8 cellular contexts compared by ENCODE assay signal in the genomic region with DNA sequence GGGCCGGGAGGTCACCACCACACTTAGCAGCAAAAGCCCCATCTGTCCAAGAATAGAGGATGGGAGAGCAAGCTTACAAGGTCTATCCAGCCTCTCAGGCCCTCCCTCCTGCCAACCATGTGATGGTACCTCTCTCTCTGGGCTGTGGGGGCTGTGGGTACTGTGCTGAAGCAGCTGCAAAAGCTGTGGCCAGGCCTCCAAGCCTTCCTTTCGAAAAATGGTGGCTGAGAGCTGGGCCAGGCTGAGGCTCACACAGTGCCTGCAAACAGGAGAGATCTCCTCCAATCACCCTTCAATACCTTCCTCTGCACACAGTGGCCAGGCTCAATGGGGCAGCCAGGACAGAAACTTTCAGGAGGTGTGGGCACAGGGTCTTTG. TPM values are rescaled to one million over a fixed set of nuclear protein-coding genes. Genes with fewer than 3 reads are reported as not detected.
DNase-seq lines count a peak whose midpoint lies in the region; ATAC-seq and TF ChIP-seq lines count a peak whose summit lies in the region.

No MANE protein-coding gene starts in this region.

- H2BK12ac ChIP-seq in neuronal stem cell (ENCODE audit: low read length), result no peak overlapping the region

- peak overlapping the region; percentile 81 for H3K27ac ChIP-seq in effector memory CD4-positive, alpha-beta T cell (ENCODE audit: insufficient read depth, low read length, poor library complexity, severe bottlenecking)
- H3K27ac ChIP-seq in neuronal stem cell (replicated peaks; ENCODE audit: low read length), result no peak overlapping the region

- peak overlapping the region; percentile 92 for H3K4me2 ChIP-seq in neuronal stem cell (ENCODE audit: insufficient read depth, low read length, poor library complexity, severe bottlenecking)

- no peak for TF ChIP-seq CTCF in Caco-2 (IDR thresholded peaks at IDR 0.05; ENCODE audit: insufficient read depth in 1 of 2, low read depth in 1 of 2, low read length in 1 of 2, severe bottlenecking in 1 of 2, unreplicated experiment in 1 of 2)

- H3K36me3 Mint-ChIP-seq in Caco-2 (ENCODE audit: insufficient read depth, unreplicated experiment), result peaks cover 69% of the 10 kb centered on the region

- H3K9me3 Mint-ChIP-seq in Caco-2 (ENCODE audit: unreplicated experiment), result no peaks in the 10 kb centered on the region

- ATAC-seq in HG03175 (IDR thresholded peaks at IDR 0.05; ENCODE audit: unreplicated experiment) (no peak), HG03196 (IDR thresholded peaks at IDR 0.05; ENCODE audit: unreplicated experiment) (no peak)

- H3K27ac Mint-ChIP-seq in Caco-2 (ENCODE audit: unreplicated experiment), result no peak overlapping the region

- no TSS peak for BruUV-seq in Caco-2 (replicated peaks; lab: Mats Ljungman, UMichigan)

- no peaks in the 10 kb centered on the region for H3K9me3 ChIP-seq in Caco-2
- no peaks in the 10 kb centered on the region for H3K9me3 ChIP-seq in NT2/D1 (ENCODE audit: insufficient read depth, low read length)
- H3K9me3 ChIP-seq in effector memory CD4-positive, alpha-beta T cell (ENCODE audit: control insufficient read depth, low read length), result no peaks in the 10 kb centered on the region
- no peaks in the 10 kb centered on the region for H3K9me3 ChIP-seq in neuronal stem cell (replicated peaks in 1 of 2; ENCODE audit: control insufficient read depth in 2 of 2, insufficient read depth in 1 of 2, low read depth in 1 of 2, low read length in 2 of 2)

- CTCF ChIA-PET in Caco-2 (lab: Charles Lee), result interaction anchor here (0.6 kb wide), 1 partner anchor 26 kb away, joined by 3 read pairs; the partner anchor contains the start of gene IRF9

- no peak overlapping the region for H3K23ac ChIP-seq in neuronal stem cell (ENCODE audit: low read depth, low read length, poor library complexity)

- H3K4me1 ChIP-seq in Caco-2, result no peaks in the 10 kb centered on the region
- peaks cover 2% of the 10 kb centered on the region for H3K4me1 ChIP-seq in NT2/D1 (ENCODE audit: insufficient read depth, insufficient read length)
- peaks cover 19% of the 10 kb centered on the region for H3K4me1 ChIP-seq in effector memory CD4-positive, alpha-beta T cell (ENCODE audit: control insufficient read depth, insufficient read depth, low read length, poor library complexity, severe bottlenecking)
- peaks cover 4 to 7% of the 10 kb centered on the region in 2 donors for H3K4me1 ChIP-seq in neuronal stem cell (ENCODE audit: control insufficient read depth in 2 of 2, insufficient read depth in 1 of 2, low read depth in 1 of 2, low read length in 2 of 2)

- H2BK15ac ChIP-seq in neuronal stem cell (ENCODE audit: low read length), result no peak overlapping the region

- no peak overlapping the region for H2AK5ac ChIP-seq in neuronal stem cell (ENCODE audit: low read depth, low read length)

- intact Hi-C loops in Caco-2 (cut with micrococcal nuclease; ENCODE audit: unreplicated experiment), result no loop called here

- H3K79me1 ChIP-seq in neuronal stem cell (ENCODE audit: low read depth, low read length), result peaks cover 7% of the 10 kb centered on the region

- H4K91ac ChIP-seq in neuronal stem cell (ENCODE audit: low read depth, low read length, poor library complexity), result no peak overlapping the region

- H3K27me3 Mint-ChIP-seq in Caco-2 (ENCODE audit: insufficient read depth, unreplicated experiment), result no peaks in the 10 kb centered on the region

- no peak overlapping the region for H3K18ac ChIP-seq in neuronal stem cell (ENCODE audit: low read length)

- WGBS in neuronal stem cell (ENCODE audit: extremely low coverage in 2 of 2, insufficient read length in 2 of 2, insufficient replicate concordance in 1 of 2), 2 donors, result no CpG with 5 or more reads among the region's 2 CpGs

- H3K36me3 ChIP-seq in Caco-2 (ENCODE audit: control insufficient read depth, insufficient read depth, low read length) (peaks cover 3% of the 10 kb centered on the region), NT2/D1 (ENCODE audit: insufficient read depth, insufficient read length, low read length) (peaks cover 76% of the 10 kb centered on the region), neuronal stem cell (replicated peaks in 1 of 2; ENCODE audit: control insufficient read depth in 2 of 2, insufficient read depth in 2 of 2, low read length in 2 of 2) (peaks cover 51 to 77% of the 10 kb centered on the region in 2 donors)
- peaks cover 53% of the 10 kb centered on the region for H3K36me3 ChIP-seq in effector memory CD4-positive, alpha-beta T cell (ENCODE audit: control insufficient read depth, insufficient read depth, low read length)

- H2BK120ac ChIP-seq in neuronal stem cell (ENCODE audit: low read depth, low read length), result no peak overlapping the region

- H3K14ac ChIP-seq in neuronal stem cell (ENCODE audit: low read length), result no peak overlapping the region

- no peak overlapping the region for H4K8ac ChIP-seq in neuronal stem cell (ENCODE audit: low read depth, low read length)

- POLR2A ChIA-PET in Caco-2 (lab: Charles Lee), result no interaction called here

- H3K9ac ChIP-seq in NT2/D1 (ENCODE audit: insufficient read length, low read depth) (peak overlapping the region; percentile 9), neuronal stem cell (ENCODE audit: low read depth, low read length, poor library complexity) (no peak overlapping the region)

- H3K4me1 Mint-ChIP-seq in Caco-2 (ENCODE audit: low read depth, unreplicated experiment), result peaks cover 14% of the 10 kb centered on the region

- no peak overlapping the region for H2BK5ac ChIP-seq in neuronal stem cell (ENCODE audit: low read length)

- H3K27me3 ChIP-seq in Caco-2 (replicated peaks; ENCODE audit: control insufficient read depth, insufficient read depth, low read length), result no peaks in the 10 kb centered on the region
- no peaks in the 10 kb centered on the region for H3K27me3 ChIP-seq in NT2/D1 (ENCODE audit: insufficient read depth, insufficient read length)
- H3K27me3 ChIP-seq in effector memory CD4-positive, alpha-beta T cell (replicated peaks; ENCODE audit: control insufficient read depth, insufficient read depth, low read length, poor library complexity, severe bottlenecking), result no peaks in the 10 kb centered on the region
- H3K27me3 ChIP-seq in neuronal stem cell (ENCODE audit: control insufficient read depth in 3 of 3, insufficient read depth in 3 of 3, low read depth in 1 of 3, low read length in 3 of 3), result no peaks in the 10 kb centered on the region

- peak overlapping the region; percentile 92 for H3K4me3 Mint-ChIP-seq in Caco-2 (ENCODE audit: unreplicated experiment)

- no peak for DNase-seq in Caco-2
- DNase-seq in NT2/D1 (ENCODE audit: low read depth, low spot score), result no peak
- DNase-seq in effector memory CD4-positive, alpha-beta T cell, result no peak
- DNase-seq in neuronal stem cell (ENCODE audit: low spot score), result no peak
- no peak for DNase-seq in HT-29 (ENCODE audit: low spot score)
- DNase-seq in NCI-H526 (lab: John Stamatoyannopoulos, UW), result no peak

- peak overlapping the region; percentile 63 for H3K4me3 ChIP-seq in Caco-2 (ENCODE audit: low read depth, low read length)
- peak overlapping the region; percentile 86 for H3K4me3 ChIP-seq in NT2/D1 (ENCODE audit: insufficient read length, low read depth)
- H3K4me3 ChIP-seq in effector memory CD4-positive, alpha-beta T cell (ENCODE audit: insufficient read depth, low read depth, low read length, poor library complexity, severe bottlenecking), result peak overlapping the region; percentile 74
- H3K4me3 ChIP-seq in neuronal stem cell (ENCODE audit: low read length in 2 of 2), result peak overlapping the region; percentile 33 to 79

- H2AFZ ChIP-seq in neuronal stem cell (ENCODE audit: low read length), result no peak overlapping the region

- H3K4ac ChIP-seq in neuronal stem cell (ENCODE audit: low read length), result no peak overlapping the region

RNA-seq across cellular contexts. Expression of gene IPO4, which starts 1.1 kb away (rescaled TPM):
- total RNA-seq in Caco-2 (2022), result 85.4 and 95.8 TPM in 2 replicates
- polyA plus RNA-seq in neuronal stem cell (2013, experiment 1 of 2), result 17.5 TPM
- 17.9 TPM for polyA plus RNA-seq in neuronal stem cell (2013, experiment 2 of 2)
- total RNA-seq in HT-29 (2014; rRNA removed; shearing (Covaris generic)), result 110 and 182 TPM in 2 replicates

RNA-seq across cellular contexts. Expression of gene TM9SF1, which starts 7.7 kb away (rescaled TPM):
- total RNA-seq in Caco-2 (2022), result 41.9 and 47.1 TPM in 2 replicates
- polyA plus RNA-seq in neuronal stem cell (2013, experiment 1 of 2), result 20.4 TPM
- polyA plus RNA-seq in neuronal stem cell (2013, experiment 2 of 2), result 19.4 TPM
- 41.4 and 44.4 TPM in 2 replicates for total RNA-seq in HT-29 (2014; rRNA removed; shearing (Covaris generic))

RNA-seq across cellular contexts. Expression of gene REC8, which starts 15.6 kb away (rescaled TPM):
- 8.4 and 10.6 TPM in 2 replicates for total RNA-seq in Caco-2 (2022)
- polyA plus RNA-seq in neuronal stem cell (2013, experiment 1 of 2), result 82.2 TPM
- polyA plus RNA-seq in neuronal stem cell (2013, experiment 2 of 2), result 80.0 TPM
- 3.4 and 14.0 TPM in 2 replicates for total RNA-seq in HT-29 (2014; rRNA removed; shearing (Covaris generic))

RNA-seq across cellular contexts. Expression of gene TSSK4, which starts 18.0 kb away (rescaled TPM):
- total RNA-seq in Caco-2 (2022), result not detected in 2 replicates
- 0.06 TPM for polyA plus RNA-seq in neuronal stem cell (2013, experiment 1 of 2)
- polyA plus RNA-seq in neuronal stem cell (2013, experiment 2 of 2), result 0.07 TPM
- total RNA-seq in HT-29 (2014; rRNA removed; shearing (Covaris generic)), result not detected in 2 replicates

RNA-seq across cellular contexts. Expression of gene CHMP4A, which starts 25.8 kb away (rescaled TPM):
- 57.7 and 58.7 TPM in 2 replicates for total RNA-seq in Caco-2 (2022)
- polyA plus RNA-seq in neuronal stem cell (2013, experiment 1 of 2), result 23.5 TPM
- 23.9 TPM for polyA plus RNA-seq in neuronal stem cell (2013, experiment 2 of 2)
- 18.8 and 26.4 TPM in 2 replicates for total RNA-seq in HT-29 (2014; rRNA removed; shearing (Covaris generic))
